1 cellular context compared by ENCODE assay signal in the genomic region with DNA sequence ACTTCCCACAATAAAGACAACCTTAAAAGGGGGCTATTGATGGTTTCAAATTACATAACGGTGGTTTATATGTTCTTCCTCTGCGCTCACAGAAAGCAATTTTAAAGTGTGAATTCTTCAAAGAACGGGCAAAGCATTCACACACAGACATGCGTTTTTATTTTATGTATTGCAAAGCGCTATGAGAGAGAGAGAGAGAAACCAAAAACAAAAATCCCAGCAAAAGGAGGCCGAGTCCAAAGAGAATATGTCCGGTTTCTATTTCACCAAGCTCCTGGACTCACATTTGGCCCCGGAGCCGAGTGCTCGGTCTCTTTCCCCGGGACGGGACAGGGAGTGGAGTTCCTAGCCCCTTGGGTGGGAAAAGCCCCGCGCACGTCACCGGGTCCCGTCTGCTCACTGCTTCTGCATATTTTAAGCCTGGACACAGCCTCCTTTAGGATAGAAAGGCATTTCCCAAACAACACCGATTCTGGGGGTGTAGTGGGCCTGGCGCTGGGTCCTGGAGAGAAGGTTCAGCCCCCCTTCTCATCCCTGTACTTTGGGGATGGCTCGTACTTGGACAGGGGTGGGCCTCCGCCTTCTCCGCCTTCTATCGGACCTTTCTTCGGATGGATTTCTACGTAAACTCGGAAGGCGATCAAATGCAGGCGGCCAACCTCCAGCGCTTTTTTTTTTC.
A peak's percentile ranks its signal among the peaks of the same experiment; 100 is the strongest.
TF ChIP-seq lines count a peak whose summit lies in the region.

No MANE protein-coding gene starts in this region.

TF ChIP-seq in H1, 55 proteins besides CTCF, POLR2A, EP300 and RAD21:
- TF ChIP-seq HDAC6 (IDR thresholded peaks at IDR 0.05; ENCODE audit: low read depth, low read length) = no peak
- TF ChIP-seq TEAD4 (IDR thresholded peaks at IDR 0.05; ENCODE audit: low read depth, low read length) = no peak
- TF ChIP-seq KDM5A (IDR thresholded peaks at IDR 0.05; ENCODE audit: low read length) = no peak
- no peak for TF ChIP-seq SP2 (IDR thresholded peaks at IDR 0.05; ENCODE audit: low read length)
- no peak for TF ChIP-seq POLR2AphosphoS5 (IDR thresholded peaks at IDR 0.05; ENCODE audit: low read depth, low read length)
- TF ChIP-seq TAF7 (optimal IDR thresholded peaks at IDR 0.05; ENCODE audit: borderline replicate concordance, low read depth, low read length) = no peak
- TF ChIP-seq EZH2 (IDR thresholded peaks at IDR 0.05; ENCODE audit: low read depth, low read length, severe bottlenecking) = peak; percentile 57
- peak; percentile 78 for TF ChIP-seq SUZ12 (IDR thresholded peaks at IDR 0.05; ENCODE audit: low read length)
- peak; percentile 93 for TF ChIP-seq RNF2 (IDR thresholded peaks at IDR 0.05; ENCODE audit: borderline replicate concordance, low read depth, low read length, missing control alignments, poor library complexity, severe bottlenecking)
- TF ChIP-seq, protein P1, sequence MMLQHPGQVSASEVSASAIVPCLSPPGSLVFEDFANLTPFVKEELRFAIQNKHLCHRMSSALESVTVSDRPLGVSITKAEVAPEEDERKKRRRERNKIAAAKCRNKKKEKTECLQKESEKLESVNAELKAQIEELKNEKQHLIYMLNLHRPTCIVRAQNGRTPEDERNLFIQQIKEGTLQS (IDR thresholded peaks at IDR 0.05; ENCODE audit: insufficient read depth, low read depth, low read length) = no peak
- no peak for TF ChIP-seq MAFK (IDR thresholded peaks at IDR 0.05; ENCODE audit: low read depth, low read length)
- TF ChIP-seq BRCA1 (IDR thresholded peaks at IDR 0.05; ENCODE audit: low read depth, low read length) = no peak
- TF ChIP-seq FOSL1 (IDR thresholded peaks at IDR 0.05; ENCODE audit: insufficient read depth, low read depth, low read length) = no peak
